Comparison of ENCODE assay signal across 23 cellular contexts in genomic region chr21:45476582-45476981, GRCh38.
DNase-seq lines count a peak whose midpoint lies in the region; ATAC-seq, FAIRE-seq and TF ChIP-seq lines count a peak whose summit lies in the region.
"Had no signal": no experiment of that assay in that cellular context is flagged by ENCODE, and none has a peak within 500 bp of the region (broad histone marks: within the 10 kb centered on the region; RNA-seq: fewer than 3 reads in every experiment).

No MANE protein-coding gene starts in this region.

- peak; percentile 55 for FAIRE-seq in bronchial epithelial cell (lab: Jason Lieb, UNC)
- FAIRE-seq: D721Med had no signal

- no peaks in the 10 kb centered on the region for H3K9me3 Mint-ChIP-seq in activated naive CD4-positive, alpha-beta T cell treated with anti-CD3 and anti-CD28 coated beads, Interleukin-2, amount 50 U/mL, for 24 hours
- H3K9me3 Mint-ChIP-seq in activated naive CD4-positive, alpha-beta T cell treated with anti-CD3 and anti-CD28 coated beads, Interleukin-2, amount 50 U/mL, for 72 hours: no peaks in the 10 kb centered on the region
- no peaks in the 10 kb centered on the region for H3K9me3 Mint-ChIP-seq in IgD-negative memory B cell
- H3K9me3 Mint-ChIP-seq in stimulated activated memory B cell treated with anti-CD40 and anti-IgM and Interleukin-4, amounts not matched to agents 10 μg/mL and 1 μg/mL and 100 μg/mL, for 72 hours: peaks cover 3% of the 10 kb centered on the region
- H3K9me3 Mint-ChIP-seq: activated B cell treated with CpG ODN at 0.5 μM for 24 hours, HFFc6 had no signal

- no peak overlapping the region for H3K27ac ChIP-seq in caudate nucleus (ENCODE audit: low read depth, low read length)
- H3K27ac ChIP-seq: body of pancreas, tibial nerve had no signal

- no peak overlapping the region for H3K4me3 ChIP-seq in bronchial epithelial cell (ENCODE audit: low read depth, low read length)
- H3K4me3 ChIP-seq: body of pancreas, coronary artery, tibial nerve had no signal

- H3K36me3 Mint-ChIP-seq in activated naive CD4-positive, alpha-beta T cell treated with anti-CD3 and anti-CD28 coated beads, Interleukin-2, amount 50 U/mL, for 24 hours: no peaks in the 10 kb centered on the region
- H3K36me3 Mint-ChIP-seq in activated naive CD4-positive, alpha-beta T cell treated with anti-CD3 and anti-CD28 coated beads, Interleukin-2, amount 50 U/mL, for 72 hours: no peaks in the 10 kb centered on the region
- peaks cover 4% of the 10 kb centered on the region for H3K36me3 Mint-ChIP-seq in IgD-negative memory B cell
- no peaks in the 10 kb centered on the region for H3K36me3 Mint-ChIP-seq in stimulated activated memory B cell treated with anti-CD40 and anti-IgM and Interleukin-4, amounts not matched to agents 10 μg/mL and 1 μg/mL and 100 μg/mL, for 72 hours
- H3K36me3 Mint-ChIP-seq: stimulated activated naive B cell treated with anti-CD40 and anti-IgM and Interleukin-4, amounts not matched to agents 10 μg/mL and 1 μg/mL and 100 μg/mL, for 72 hours had no signal

- no peaks in the 10 kb centered on the region for H3K27me3 Mint-ChIP-seq in activated naive CD4-positive, alpha-beta T cell treated with anti-CD3 and anti-CD28 coated beads, Interleukin-2, amount 50 U/mL, for 24 hours
- no peaks in the 10 kb centered on the region for H3K27me3 Mint-ChIP-seq in IgD-negative memory B cell
- no peaks in the 10 kb centered on the region for H3K27me3 Mint-ChIP-seq in stimulated activated memory B cell treated with anti-CD40 and anti-IgM and Interleukin-4, amounts not matched to agents 10 μg/mL and 1 μg/mL and 100 μg/mL, for 72 hours
- H3K27me3 Mint-ChIP-seq: activated B cell treated with CpG ODN at 0.5 μM for 24 hours had no signal

- TF ChIP-seq CTCF in bronchial epithelial cell (IDR thresholded peaks at IDR 0.05; ENCODE audit: insufficient read depth, low read length, severe bottlenecking): no peak

- no peak for DNase-seq in activated naive CD4-positive, alpha-beta T cell treated with anti-CD3 and anti-CD28 coated beads, Interleukin-2, amount 50 U/mL, for 72 hours (ENCODE audit: low spot score in 2 of 2)
- DNase-seq in bronchial epithelial cell (ENCODE audit: low read depth) (no peak), SK-N-DZ (ENCODE audit: low spot score) (no peak), caudate nucleus (lab: John Stamatoyannopoulos, UW) (no peak)
- DNase-seq: activated B cell treated with CpG ODN at 0.5 μM for 24 hours; activated gamma-delta T cell treated with Interleukin-2 at 50 U/mL for 16 hours; body of pancreas; foreskin fibroblast; HFFc6; hypothalamus; NCI-H1092; NCI-H2081 treated with DMSO at 0.1 percent for 48 hours; NCI-H524 treated with DMSO at 0.1 percent for 48 hours; Right ventricle myocardium superior; stimulated activated CD4-positive, alpha-beta T cell treated with anti-CD3 and anti-CD28 coated beads, Interleukin-15, amount 100 ng/mL, for 24 hours; stimulated activated naive B cell treated with anti-CD40 and anti-IgM and Interleukin-4, amounts not matched to agents 10 μg/mL and 1 μg/mL and 100 μg/mL, for 72 hours had no signal

- H3K27ac Mint-ChIP-seq in activated naive CD4-positive, alpha-beta T cell treated with anti-CD3 and anti-CD28 coated beads, Interleukin-2, amount 50 U/mL, for 24 hours: peak overlapping the region; percentile 83
- peak overlapping the region in 1 of 2 donors; percentile 12 for H3K27ac Mint-ChIP-seq in activated naive CD4-positive, alpha-beta T cell treated with anti-CD3 and anti-CD28 coated beads, Interleukin-2, amount 50 U/mL, for 72 hours
- peak overlapping the region in 1 of 3 donors; percentile 72 for H3K27ac Mint-ChIP-seq in IgD-negative memory B cell
- peak overlapping the region; percentile 0 for H3K27ac Mint-ChIP-seq in stimulated activated memory B cell treated with anti-CD40 and anti-IgM and Interleukin-4, amounts not matched to agents 10 μg/mL and 1 μg/mL and 100 μg/mL, for 72 hours
- H3K27ac Mint-ChIP-seq: activated B cell treated with CpG ODN at 0.5 μM for 24 hours; HFFc6; stimulated activated naive B cell treated with anti-CD40 and anti-IgM and Interleukin-4, amounts not matched to agents 10 μg/mL and 1 μg/mL and 100 μg/mL, for 72 hours had no signal

- H3K4me1 Mint-ChIP-seq in activated naive CD4-positive, alpha-beta T cell treated with anti-CD3 and anti-CD28 coated beads, Interleukin-2, amount 50 U/mL, for 24 hours: peaks cover 32% of the 10 kb centered on the region
- H3K4me1 Mint-ChIP-seq in IgD-negative memory B cell: peaks cover 13 to 21% (median 19%) of the 10 kb centered on the region in 3 donors
- peaks cover 22% of the 10 kb centered on the region for H3K4me1 Mint-ChIP-seq in stimulated activated memory B cell treated with anti-CD40 and anti-IgM and Interleukin-4, amounts not matched to agents 10 μg/mL and 1 μg/mL and 100 μg/mL, for 72 hours

- peak overlapping the region; percentile 2 for H3K4me3 Mint-ChIP-seq in activated naive CD4-positive, alpha-beta T cell treated with anti-CD3 and anti-CD28 coated beads, Interleukin-2, amount 50 U/mL, for 24 hours
- H3K4me3 Mint-ChIP-seq in IgD-negative memory B cell: peak overlapping the region in 3 of 4 donors; percentile 7 to 48 (median 14)
- H3K4me3 Mint-ChIP-seq in stimulated activated memory B cell treated with anti-CD40 and anti-IgM and Interleukin-4, amounts not matched to agents 10 μg/mL and 1 μg/mL and 100 μg/mL, for 72 hours: no peak overlapping the region
- H3K4me3 Mint-ChIP-seq: activated B cell treated with CpG ODN at 0.5 μM for 24 hours, HFFc6 had no signal

- no peaks in the 10 kb centered on the region for H3K36me3 ChIP-seq in bronchial epithelial cell (ENCODE audit: control insufficient read depth, insufficient read depth, low read length)

- no peak for ATAC-seq in activated naive CD4-positive, alpha-beta T cell treated with anti-CD3 and anti-CD28 coated beads, Interleukin-2, amount 50 U/mL, for 72 hours
- no peak for ATAC-seq in stimulated activated memory B cell treated with anti-CD40 and anti-IgM and Interleukin-4, amounts not matched to agents 10 μg/mL and 1 μg/mL and 100 μg/mL, for 72 hours
- no peak for ATAC-seq in HG02571 (IDR thresholded peaks at IDR 0.05; ENCODE audit: unreplicated experiment)
- ATAC-seq: body of pancreas; stimulated activated naive B cell treated with anti-CD40 and anti-IgM and Interleukin-4, amounts not matched to agents 10 μg/mL and 1 μg/mL and 100 μg/mL, for 72 hours had no signal

- H3K27me3 ChIP-seq in bronchial epithelial cell (ENCODE audit: control insufficient read depth, insufficient read depth, low read length): no peaks in the 10 kb centered on the region
- H3K27me3 ChIP-seq: body of pancreas, tibial nerve had no signal
